8 cellular contexts compared by ENCODE assay signal in genomic region chr1:89844236-89844807, GRCh38. TPM values are rescaled to one million over a fixed set of nuclear protein-coding genes. Genes with fewer than 3 reads are reported as not detected.
DNase-seq lines count a peak whose midpoint lies in the region; ATAC-seq, FAIRE-seq and TF ChIP-seq lines count a peak whose summit lies in the region.

No MANE protein-coding gene starts in this region.

- ATAC-seq in A549 = peak in 1 of 2 experiments; percentile 8; a peak in 3 of 6 replicates
- no peak for ATAC-seq in memory B cell (ENCODE audit: low read depth)
- ATAC-seq in mucosa of descending colon = no peak
- no peak for ATAC-seq in HG03280 (IDR thresholded peaks at IDR 0.05; ENCODE audit: unreplicated experiment)

- H3K4me1 Mint-ChIP-seq in activated naive CD8-positive, alpha-beta T cell (ENCODE audit: low read depth) = peaks cover 61% of the 10 kb centered on the region
- peaks cover 24% of the 10 kb centered on the region for H3K4me1 Mint-ChIP-seq in memory B cell

- H3K4me3 Mint-ChIP-seq in activated naive CD8-positive, alpha-beta T cell = peak overlapping the region; percentile 92
- H3K4me3 Mint-ChIP-seq in memory B cell = peak overlapping the region; percentile 92

- 12% methylated on average over 7 of the region's 7 CpGs for WGBS in A549 (ENCODE audit: missing lambda C conversion rate)

- no peaks in the 10 kb centered on the region for H3K79me2 ChIP-seq in KMS-11 (ENCODE audit: insufficient read depth, low read depth)

- H3K36me3 ChIP-seq in KMS-11 (ENCODE audit: insufficient read depth) (no peaks in the 10 kb centered on the region), stomach smooth muscle (ENCODE audit: control insufficient read depth in 2 of 2, insufficient read depth in 2 of 2, low read length in 2 of 2) (no peaks in the 10 kb centered on the region), mucosa of descending colon (ENCODE audit: low read depth) (no peaks in the 10 kb centered on the region)

- H3K4me3 ChIP-seq in A549 (peak overlapping the region; percentile 81), KMS-11 (IDR thresholded peaks at IDR 0.05; ENCODE audit: insufficient read depth, low read depth, low read length) (no peak overlapping the region), stomach smooth muscle (ENCODE audit: low read length in 2 of 2) (peak overlapping the region; percentile 70 to 90), mucosa of descending colon (no peak overlapping the region)

- H3K27me3 Mint-ChIP-seq in activated naive CD8-positive, alpha-beta T cell = no peaks in the 10 kb centered on the region
- no peaks in the 10 kb centered on the region for H3K27me3 Mint-ChIP-seq in memory B cell

- POLR2A ChIA-PET in A549 (lab: Yijun Ruan, JAX) = interaction anchor here (1.0 to 1.7 kb wide), 3 partner anchors 23 to 147 kb away, joined by 3 to 5 read pairs (median 3); partner anchors contain the start of gene LRRC8D

- H3K36me3 Mint-ChIP-seq in activated naive CD8-positive, alpha-beta T cell = peaks cover 14% of the 10 kb centered on the region
- H3K36me3 Mint-ChIP-seq in memory B cell = peaks cover 3% of the 10 kb centered on the region

- no peak for TF ChIP-seq EP300 in A549 (IDR thresholded peaks at IDR 0.05)

- DNase-seq in A549 (ENCODE audit: low read depth in 1 of 2, low spot score in 1 of 2) (peak in 1 of 2 experiments; percentile 13), memory B cell (ENCODE audit: low spot score in 2 of 2) (no peak), mesenteric fat pad (ENCODE audit: low spot score) (no peak), mucosa of descending colon (no peak)

- no peaks in the 10 kb centered on the region for H4K20me1 ChIP-seq in KMS-11 (ENCODE audit: insufficient read depth)

- intact Hi-C loops in mucosa of descending colon (cut with DNase I, micrococcal nuclease) = no loop called here

- H2AFZ ChIP-seq in KMS-11 (ENCODE audit: low read depth) = peak overlapping the region; percentile 90; the same call in 1 of the 2 replicates

- H3K9ac ChIP-seq in KMS-11 = peak overlapping the region; percentile 86; the same call in 1 of the 2 replicates
- peak overlapping the region; percentile 29 to 56 for H3K9ac ChIP-seq in stomach smooth muscle (ENCODE audit: low read length in 2 of 2)

- no peak for FAIRE-seq in A549 (lab: Jason Lieb, UNC)

- H3K9me3 ChIP-seq in A549 = no peaks in the 10 kb centered on the region
- H3K9me3 ChIP-seq in stomach smooth muscle (ENCODE audit: control insufficient read depth in 2 of 2, low read length in 2 of 2) = no peaks in the 10 kb centered on the region
- no peaks in the 10 kb centered on the region for H3K9me3 ChIP-seq in mucosa of descending colon

- H3K27me3 ChIP-seq in KMS-11 (ENCODE audit: insufficient read depth, low read depth) (no peaks in the 10 kb centered on the region), stomach smooth muscle (ENCODE audit: control insufficient read depth in 1 of 2, insufficient read depth in 2 of 2, low read length in 2 of 2) (no peaks in the 10 kb centered on the region)

- TF ChIP-seq RAD21 in A549 (conservative IDR thresholded peaks at IDR 0.05 in 1 of 2, IDR thresholded peaks at IDR 0.05 in 1 of 2) = no peak

- H3K27ac ChIP-seq in A549 (peak overlapping the region; percentile 97), KMS-11 (peak overlapping the region; percentile 81; the same call in 1 of the 2 replicates), stomach smooth muscle (ENCODE audit: low read length) (no peak overlapping the region)

- CTCF ChIA-PET in A549 (lab: Yijun Ruan, JAX) = interaction anchor here (0.6 to 5.1 kb wide), 13 partner anchors 9 to 1712 kb away, joined by 3 to 35 read pairs (median 8); no protein-coding TSS in a partner anchor

- TF ChIP-seq CTCF in A549 (IDR thresholded peaks at IDR 0.05) = no peak
- no peak for TF ChIP-seq CTCF in KMS-11 (conservative IDR thresholded peaks at IDR 0.05; ENCODE audit: low read depth, low read length)
- no peak for TF ChIP-seq CTCF in mucosa of descending colon (IDR thresholded peaks at IDR 0.05)

- peak overlapping the region; percentile 80 for H3K4me2 ChIP-seq in A549
- H3K4me2 ChIP-seq in KMS-11 = peak overlapping the region; percentile 86

- H3K9me3 Mint-ChIP-seq in activated naive CD8-positive, alpha-beta T cell (ENCODE audit: low read depth) = no peaks in the 10 kb centered on the region
- H3K9me3 Mint-ChIP-seq in memory B cell = no peaks in the 10 kb centered on the region

- H3K27ac Mint-ChIP-seq in activated naive CD8-positive, alpha-beta T cell = peak overlapping the region; percentile 98
- peak overlapping the region; percentile 86 for H3K27ac Mint-ChIP-seq in memory B cell

- peaks cover 65% of the 10 kb centered on the region for H3K4me1 ChIP-seq in A549
- H3K4me1 ChIP-seq in KMS-11 (ENCODE audit: low read depth, poor library complexity, severe bottlenecking) = peaks cover 13% of the 10 kb centered on the region
- peaks cover 12% of the 10 kb centered on the region for H3K4me1 ChIP-seq in stomach smooth muscle (ENCODE audit: control insufficient read depth, insufficient read depth, low read length)
- peaks cover 11% of the 10 kb centered on the region for H3K4me1 ChIP-seq in mucosa of descending colon (ENCODE audit: low read depth)

- no peak for TF ChIP-seq POLR2A in A549 (IDR thresholded peaks at IDR 0.05; ENCODE audit: low read length)

TF ChIP-seq in A549, 52 proteins besides CTCF, POLR2A, EP300 and RAD21:
- TF ChIP-seq TFCP2L1 (CRISPR knock-in tag; IDR thresholded peaks at IDR 0.05) (no peak), HOXB5 (CRISPR knock-in tag; IDR thresholded peaks at IDR 0.05) (no peak), PBX3 (IDR thresholded peaks at IDR 0.05) (no peak), ZNF302 (CRISPR knock-in tag; IDR thresholded peaks at IDR 0.05) (no peak), CBX8 (IDR thresholded peaks at IDR 0.05) (no peak), KDM1A (IDR thresholded peaks at IDR 0.05; ENCODE audit: low read depth) (no peak), FOSB (CRISPR knock-in tag; IDR thresholded peaks at IDR 0.05) (no peak), GATA3 (IDR thresholded peaks at IDR 0.05; ENCODE audit: borderline replicate concordance) (no peak), PHF8 (IDR thresholded peaks at IDR 0.05; ENCODE audit: borderline replicate concordance, low read depth) (no peak), FOXS1 (CRISPR knock-in tag; IDR thresholded peaks at IDR 0.05) (no peak), RFX5 (IDR thresholded peaks at IDR 0.05) (no peak), REST (IDR thresholded peaks at IDR 0.05) (no peak), CHD4 (IDR thresholded peaks at IDR 0.05; ENCODE audit: borderline replicate concordance) (no peak), KDM5A (IDR thresholded peaks at IDR 0.05) (no peak)
TF ChIP-seq in A549: peak in this region for 0.

RNA-seq across cellular contexts. Expression of gene LRRC8D, which starts 23.5 kb away (rescaled TPM):
- polyA plus RNA-seq in A549 (2011; rRNA removed) (76.7 and 77.4 TPM in 2 replicates), A549 (2017; fragmentation: RNase III; extraction: RNeasy Plus Mini Kit Qiagen cat#74134 plus additional on column Dnase treatment) (41.8 to 49.7 TPM (median 47.0 TPM) in 3 replicates)
- 40.4 and 48.8 TPM in 2 replicates for polyA plus RNA-seq in A549 (2012; cell fraction: cytosol; rRNA removed)
- polyA plus RNA-seq in A549 (2012; cell fraction: nucleus; rRNA removed) = 32.9 and 46.0 TPM in 2 replicates
- 77.8 and 84.0 TPM in 2 replicates for polyA minus RNA-seq in A549 (2011; rRNA and poly(A)+ RNA removed)
- total RNA-seq in mesenteric fat pad (8.6 TPM), mucosa of descending colon (10 to 100 TPM; 22.8 to 43.3 (median 39.6) TPM)

Comparison
In these comparisons a context has a peak if more than half of its experiments do, and no peak if none do; other contexts are left out.
1. H3K4me3 ChIP-seq: peak in A549 (single experiment) and stomach smooth muscle (2 of 2); none in KMS-11 (single experiment) and mucosa of descending colon (single experiment).